ENCODE assay signal across 8 cellular contexts in genomic region chr7:74650493-74651135, GRCh38. TPM values are rescaled to one million over a fixed set of nuclear protein-coding genes. Genes with fewer than 3 reads are reported as not detected.
A peak's percentile ranks its signal among the peaks of the same experiment; 100 is the strongest.
DNase-seq lines count a peak whose midpoint lies in the region; ATAC-seq and TF ChIP-seq lines count a peak whose summit lies in the region.
"Not testable (repeated sequence)": the region's sequence is repeated elsewhere in the genome, so short reads cannot be mapped to it uniquely, and the experiment has no call there.

No MANE protein-coding gene starts in this region.

- not testable (repeated sequence) for H3K9me3 Mint-ChIP-seq in CD4-positive, alpha-beta T cell; activated naive CD4-positive, alpha-beta T cell treated with anti-CD3 and anti-CD28 coated beads for 36 hours

- H3K4me1 Mint-ChIP-seq in CD4-positive, alpha-beta T cell (ENCODE audit: low read depth), result peaks cover 29% of the 10 kb centered on the region
- peaks cover 31% of the 10 kb centered on the region for H3K4me1 Mint-ChIP-seq in activated naive CD4-positive, alpha-beta T cell treated with anti-CD3 and anti-CD28 coated beads for 36 hours (ENCODE audit: low read depth)

- H3K79me2 ChIP-seq in hepatocyte, result not testable (repeated sequence)

- DNase-seq in CD4-positive, alpha-beta T cell; hepatocyte (ENCODE audit: low spot score): not testable (repeated sequence)
- peak in 1 of 2 experiments; percentile 33 for DNase-seq in HL-60 (ENCODE audit: low read depth in 1 of 2, low spot score in 1 of 2)
- DNase-seq in activated naive CD4-positive, alpha-beta T cell treated with anti-CD3 and anti-CD28 coated beads for 36 hours, result peak; percentile 29
- DNase-seq in stimulated activated CD4-positive, alpha-beta T cell treated with anti-CD3 and anti-CD28 coated beads, Interleukin-4, amount 100 ng/mL, for 24 hours, result peak; percentile 54

- peak overlapping the region; percentile 6; the same call in 1 of the 2 replicates for H3K4me3 ChIP-seq in HL-60 (replicated peaks; ENCODE audit: insufficient read depth, low read length)
- H3K4me3 ChIP-seq in hepatocyte, result not testable (repeated sequence)

- not testable (repeated sequence) for H3K36me3 ChIP-seq in hepatocyte (replicated peaks; ENCODE audit: insufficient read depth, low read depth)

- not testable (repeated sequence) for H3K36me3 Mint-ChIP-seq in CD4-positive, alpha-beta T cell (ENCODE audit: low read depth); activated naive CD4-positive, alpha-beta T cell treated with anti-CD3 and anti-CD28 coated beads for 36 hours (ENCODE audit: low read depth)

- H3K9me2 ChIP-seq in hepatocyte (replicated peaks; ENCODE audit: insufficient read depth), result not testable (repeated sequence)

- H3K27me3 Mint-ChIP-seq in CD4-positive, alpha-beta T cell; activated naive CD4-positive, alpha-beta T cell treated with anti-CD3 and anti-CD28 coated beads for 36 hours (ENCODE audit: low read depth): not testable (repeated sequence)

- TF ChIP-seq CTCF in CD4-positive, alpha-beta T cell (IDR thresholded peaks at IDR 0.05); HL-60 (IDR thresholded peaks at IDR 0.05; ENCODE audit: insufficient read depth, low read length); hepatocyte (IDR thresholded peaks at IDR 0.05; ENCODE audit: poor library complexity): not testable (repeated sequence)

- POLR2A ChIA-PET in CD4-positive, alpha-beta T cell (lab: Charles Lee), result not testable (repeated sequence)

- WGBS in hepatocyte (ENCODE audit: low lambda C conversion rate, missing lambda C conversion rate), result 64% methylated on average over 6 of the region's 9 CpGs

- peak overlapping the region; percentile 31 for H3K4me2 ChIP-seq in hepatocyte

- H3K27me3 ChIP-seq in CD4-positive, alpha-beta T cell (ENCODE audit: control insufficient read depth, insufficient read depth, low read length); HL-60 (ENCODE audit: insufficient read depth, poor library complexity, severe bottlenecking); hepatocyte: not testable (repeated sequence)

- peak overlapping the region; percentile 90 for H3K27ac Mint-ChIP-seq in CD4-positive, alpha-beta T cell
- H3K27ac Mint-ChIP-seq in activated naive CD4-positive, alpha-beta T cell treated with anti-CD3 and anti-CD28 coated beads for 36 hours, result peak overlapping the region; percentile 83

- CTCF ChIA-PET in CD4-positive, alpha-beta T cell (lab: Charles Lee), result interaction anchor here (1.0 to 1.2 kb wide), 2 partner anchors 8 to 200 kb away, joined by 3 read pairs; no protein-coding TSS in a partner anchor
- CTCF ChIA-PET in activated naive CD4-positive, alpha-beta T cell treated with anti-CD3 and anti-CD28 coated beads for 36 hours (lab: Charles Lee), result interaction anchor here (0.6 kb wide), 1 partner anchor 160 kb away, joined by 6 read pairs; no protein-coding TSS in a partner anchor

- ATAC-seq in CD4-positive, alpha-beta T cell (ENCODE audit: poor library complexity), result peak; percentile 56
- ATAC-seq in GM19372 (IDR thresholded peaks at IDR 0.05; ENCODE audit: low read depth, unreplicated experiment), result peak; percentile 38
- peak; percentile 72 for ATAC-seq in HG02759 (IDR thresholded peaks at IDR 0.05; ENCODE audit: unreplicated experiment)
- peak; percentile 65 for ATAC-seq in SK-N-SH treated with all-trans-retinoic acid at 6 μM for 48 hours

- H2AFZ ChIP-seq in hepatocyte, result not testable (repeated sequence)

- H3K4me1 ChIP-seq in hepatocyte (ENCODE audit: insufficient read depth), result not testable (repeated sequence)

- H3K9me3 ChIP-seq in CD4-positive, alpha-beta T cell (ENCODE audit: control insufficient read depth, low read length); hepatocyte (ENCODE audit: low read depth): not testable (repeated sequence)

- H3K27ac ChIP-seq in CD4-positive, alpha-beta T cell (ENCODE audit: low read depth, low read length), result peak overlapping the region; percentile 46
- not testable (repeated sequence) for H3K27ac ChIP-seq in HL-60 (replicated peaks)
- peak overlapping the region; percentile 19 for H3K27ac ChIP-seq in hepatocyte

- H4K20me1 ChIP-seq in hepatocyte (ENCODE audit: insufficient read depth, poor library complexity, severe bottlenecking), result not testable (repeated sequence)

- peak overlapping the region; percentile 90 for H3K4me3 Mint-ChIP-seq in CD4-positive, alpha-beta T cell
- peak overlapping the region; percentile 80 for H3K4me3 Mint-ChIP-seq in activated naive CD4-positive, alpha-beta T cell treated with anti-CD3 and anti-CD28 coated beads for 36 hours

- intact Hi-C loops in CD4-positive, alpha-beta T cell (cut with DNase I, micrococcal nuclease), result loop anchor here in 1 of 2 experiments (10.0 kb wide), 1 partner anchor 476 kb away; the partner anchor contains the start of gene EIF4H
- intact Hi-C loops in activated naive CD4-positive, alpha-beta T cell treated with anti-CD3 and anti-CD28 coated beads for 36 hours (cut with micrococcal nuclease), result loop anchor here (10.0 kb wide), 1 partner anchor 936 kb away; the partner anchor contains the start of gene STX1A

TF ChIP-seq in SK-N-SH treated with all-trans-retinoic acid at 6 μM for 48 hours, 23 proteins besides CTCF, POLR2A, EP300 and RAD21:
- 0 out of 2 replicates have a peak, but pooled peaks have one; percentile 10 for TF ChIP-seq CREB5 (CRISPR knock-in tag; IDR thresholded peaks at IDR 0.05; ENCODE audit: low read depth)
TF ChIP-seq in SK-N-SH treated with all-trans-retinoic acid at 6 μM for 48 hours: peak in this region for 1; not testable (repeated sequence) for 22.

RNA-seq across cellular contexts. Expression of gene GTF2I, which starts 6.9 kb away (rescaled TPM):
- total RNA-seq in CD4-positive, alpha-beta T cell, result 100 to 1,000 TPM; 105 to 109 TPM
- 10 to 100 TPM; 81.3 to 81.5 TPM for total RNA-seq in activated naive CD4-positive, alpha-beta T cell treated with anti-CD3 and anti-CD28 coated beads for 36 hours
- total RNA-seq in hepatocyte, result 193 and 260 TPM in 2 replicates
- polyA plus RNA-seq in hepatocyte, result 167 and 182 TPM in 2 replicates
